In genomic region chr7:96778263-96778662, GRCh38 we compare ENCODE assay signal across 12 cellular contexts.
A peak's percentile ranks its signal among the peaks of the same experiment; 100 is the strongest.
DNase-seq lines count a peak whose midpoint lies in the region; ATAC-seq and TF ChIP-seq lines count a peak whose summit lies in the region.
"Had no signal": no experiment of that assay in that cellular context is flagged by ENCODE, and none has a peak within 500 bp of the region (broad histone marks: within the 10 kb centered on the region; RNA-seq: fewer than 3 reads in every experiment).

No MANE protein-coding gene starts in this region.

- H3K27me3 ChIP-seq in GM23338 (ENCODE audit: insufficient read depth) (no peaks in the 10 kb centered on the region), PC-3 (ENCODE audit: low read length) (no peaks in the 10 kb centered on the region)
- H3K27me3 ChIP-seq: BLaER1 treated with 17β-estradiol and CSF1 and Interleukin-3, amounts not matched to agents 10 nM and 100 nM had no signal

- H2AFZ ChIP-seq in GM23338 (no peak overlapping the region), PC-3 (ENCODE audit: low read length) (no peak overlapping the region)

- CTCF ChIA-PET in PC-3 (lab: Charles Lee) = no interaction called here

- peak; percentile 64 to 65 for TF ChIP-seq CTCF in GM23338 (conservative IDR thresholded peaks at IDR 0.05; ENCODE audit: low read depth in 2 of 2)
- peak; percentile 55 for TF ChIP-seq CTCF in PC-3 (conservative IDR thresholded peaks at IDR 0.05; ENCODE audit: low read depth, low read length)

- peaks cover 5% of the 10 kb centered on the region for H3K4me1 Mint-ChIP-seq in GM23338

- no peaks in the 10 kb centered on the region for H3K36me3 ChIP-seq in GM23338 (ENCODE audit: insufficient read depth)
- no peaks in the 10 kb centered on the region for H3K36me3 ChIP-seq in PC-3 (ENCODE audit: low read depth, low read length)
- H3K36me3 ChIP-seq: BLaER1 treated with 17β-estradiol and CSF1 and Interleukin-3, amounts not matched to agents 10 nM and 100 nM had no signal

- H4K20me1 ChIP-seq in GM23338 (replicated peaks; ENCODE audit: insufficient read depth) = no peaks in the 10 kb centered on the region
- no peaks in the 10 kb centered on the region for H4K20me1 ChIP-seq in PC-3 (ENCODE audit: low read length)
- H4K20me1 ChIP-seq: BLaER1 treated with 17β-estradiol and CSF1 and Interleukin-3, amounts not matched to agents 10 nM and 100 nM had no signal

- H3K9ac ChIP-seq in PC-3 (ENCODE audit: low read length) = no peak overlapping the region
- H3K9ac ChIP-seq: BLaER1 treated with 17β-estradiol and CSF1 and Interleukin-3, amounts not matched to agents 10 nM and 100 nM had no signal

- H3F3A ChIP-seq in GM23338 (replicated peaks; ENCODE audit: low read depth) = no peaks in the 10 kb centered on the region
- no peaks in the 10 kb centered on the region for H3F3A ChIP-seq in PC-3 (ENCODE audit: low read length, unreplicated experiment)

- POLR2A ChIA-PET in PC-3 (lab: Charles Lee; ENCODE audit: unreplicated experiment) = interaction anchor here (0.6 kb wide), 1 partner anchor 24 kb away, joined by 3 read pairs; no protein-coding TSS in a partner anchor

- no peaks in the 10 kb centered on the region for H3K79me2 ChIP-seq in GM23338 (replicated peaks; ENCODE audit: insufficient read depth)
- no peaks in the 10 kb centered on the region for H3K79me2 ChIP-seq in PC-3 (ENCODE audit: low read length)

- ATAC-seq in GM23338 (peak; percentile 99), PC-3 (peak; percentile 57), esophagus mucosa (no peak)

- intact Hi-C loops in PC-3 (cut with micrococcal nuclease) = no loop called here
- intact Hi-C loops in posterior cingulate gyrus (cut with DNase I) = no loop called here

- DNase-seq in DMS53 (lab: John Stamatoyannopoulos, UW) (peak; percentile 66), GM23338 (ENCODE audit: low spot score) (peak; percentile 79), PC-3 (peak; percentile 22), iPS-NIHi11 (ENCODE audit: low spot score) (peak; percentile 59), posterior cingulate gyrus (no peak), UCSD-AML1 (lab: John Stamatoyannopoulos, UW; ENCODE audit: unreplicated experiment) (no peak)
- DNase-seq: activated naive CD4-positive, alpha-beta T cell treated with anti-CD3 and anti-CD28 coated beads, Interleukin-2, amount 50 U/mL, for 16 hours; central memory CD4-positive, alpha-beta T cell; KG1; NCI-H2081 treated with DMSO at 0.1 percent for 48 hours had no signal

- no peaks in the 10 kb centered on the region for H3K27me3 Mint-ChIP-seq in GM23338 (ENCODE audit: insufficient read depth, low read depth, poor library complexity)

- H3K4me2 ChIP-seq in GM23338 (no peak overlapping the region), PC-3 (ENCODE audit: low read length) (no peak overlapping the region)
- H3K4me2 ChIP-seq: BLaER1 treated with 17β-estradiol and CSF1 and Interleukin-3, amounts not matched to agents 10 nM and 100 nM had no signal

- BruUV-seq in PC-3 (replicated peaks; lab: Mats Ljungman, UMichigan) = no TSS peak

- H3K27ac Mint-ChIP-seq in GM23338 = no peak overlapping the region

- no peaks in the 10 kb centered on the region for H3K9me2 ChIP-seq in GM23338 (ENCODE audit: insufficient read depth)
- no peaks in the 10 kb centered on the region for H3K9me2 ChIP-seq in PC-3 (replicated peaks; ENCODE audit: low read length)

- no peak overlapping the region for H3K4me3 Mint-ChIP-seq in GM23338

- H3K9me3 Mint-ChIP-seq in GM23338 = no peaks in the 10 kb centered on the region

- H3K27ac ChIP-seq in GM23338 (ENCODE audit: low read depth) (no peak overlapping the region), PC-3 (ENCODE audit: low read length) (no peak overlapping the region)
- H3K27ac ChIP-seq: BLaER1 treated with 17β-estradiol and CSF1 and Interleukin-3, amounts not matched to agents 10 nM and 100 nM had no signal

- no peaks in the 10 kb centered on the region for H3K9me3 ChIP-seq in PC-3 (ENCODE audit: low read length)
- H3K9me3 ChIP-seq: BLaER1 treated with 17β-estradiol and CSF1 and Interleukin-3, amounts not matched to agents 10 nM and 100 nM had no signal

- no peaks in the 10 kb centered on the region for H3K36me3 Mint-ChIP-seq in GM23338 (ENCODE audit: low read depth)

- H3K4me3 ChIP-seq in GM23338 (no peak overlapping the region), PC-3 (ENCODE audit: low read length) (no peak overlapping the region)
- H3K4me3 ChIP-seq: BLaER1 treated with 17β-estradiol and CSF1 and Interleukin-3, amounts not matched to agents 10 nM and 100 nM had no signal

- no peaks in the 10 kb centered on the region for H3K4me1 ChIP-seq in GM23338 (ENCODE audit: insufficient read depth)
- no peaks in the 10 kb centered on the region for H3K4me1 ChIP-seq in PC-3 (ENCODE audit: insufficient read depth, low read length)
- H3K4me1 ChIP-seq: BLaER1 treated with 17β-estradiol and CSF1 and Interleukin-3, amounts not matched to agents 10 nM and 100 nM had no signal

TF ChIP-seq in GM23338, 12 proteins besides CTCF, POLR2A, EP300 and RAD21:
- TF ChIP-seq ZNF331 (CRISPR knock-in tag; IDR thresholded peaks at IDR 0.05; ENCODE audit: low read depth) = no peak

Comparison
In these comparisons a context has a peak if more than half of its experiments do, and no peak if none do; other contexts are left out.
1. DNase-seq: peak in DMS53 (single experiment), GM23338 (single experiment), PC-3 (single experiment) and iPS-NIHi11 (single experiment); none in posterior cingulate gyrus (0 of 10) and UCSD-AML1 (single experiment).